In the genomic region with DNA sequence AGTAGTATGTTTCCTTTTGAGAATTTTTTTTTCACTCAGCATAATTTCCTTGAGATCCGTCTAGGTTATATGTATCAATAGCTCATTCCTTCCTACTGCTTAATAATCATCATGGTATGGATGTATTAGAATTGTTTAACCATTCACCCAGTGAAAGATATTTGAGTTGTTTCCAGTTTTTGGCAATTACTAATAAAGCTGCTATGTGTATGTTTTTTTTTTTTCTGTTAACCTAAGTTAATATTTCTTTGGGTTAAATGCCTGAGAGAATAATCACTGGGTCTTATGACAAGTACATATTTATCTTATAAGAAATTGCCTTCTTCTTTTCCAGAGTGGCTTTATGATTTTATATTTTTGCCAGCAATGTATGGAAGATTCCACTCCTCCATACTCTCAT, we compare ENCODE assay signal across 18 cellular contexts.
DNase-seq lines count a peak whose midpoint lies in the region; ATAC-seq, FAIRE-seq and TF ChIP-seq lines count a peak whose summit lies in the region.
"Had no signal": no experiment of that assay in that cellular context is flagged by ENCODE, and none has a peak within 500 bp of the region (broad histone marks: within the 10 kb centered on the region; RNA-seq: fewer than 3 reads in every experiment).

No MANE protein-coding gene starts in this region.

- no peaks in the 10 kb centered on the region for H3K4me1 Mint-ChIP-seq in activated T-helper 17 cell treated with anti-CD3 and anti-CD28 coated beads, Interleukin-2, amount 50 U/mL, for 72 hours

- H3K4me3 Mint-ChIP-seq in activated T-helper 17 cell treated with anti-CD3 and anti-CD28 coated beads, Interleukin-2, amount 50 U/mL, for 72 hours: no peak overlapping the region
- H3K4me3 Mint-ChIP-seq: CD4-positive, alpha-beta T cell had no signal

- H3K4me3 ChIP-seq in cardiac fibroblast (replicated peaks in 1 of 2; ENCODE audit: low read depth in 2 of 2, low read length in 2 of 2): no peak overlapping the region
- H3K4me3 ChIP-seq: SJCRH30 had no signal

- H3K9me3 Mint-ChIP-seq in activated T-helper 17 cell treated with anti-CD3 and anti-CD28 coated beads, Interleukin-2, amount 50 U/mL, for 72 hours: peaks cover 9% of the 10 kb centered on the region
- H3K9me3 Mint-ChIP-seq: CD4-positive, alpha-beta T cell had no signal

- H3K27me3 Mint-ChIP-seq in activated T-helper 17 cell treated with anti-CD3 and anti-CD28 coated beads, Interleukin-2, amount 50 U/mL, for 72 hours: peaks cover 3% of the 10 kb centered on the region
- H3K27me3 Mint-ChIP-seq: CD4-positive, alpha-beta T cell had no signal

- FAIRE-seq in RCC 7860 (lab: Jason Lieb, UNC): peak; percentile 30
- FAIRE-seq: H54, HepG2 had no signal

- DNase-seq in EH (ENCODE audit: low read depth) (peak; percentile 46), RCC 7860 (ENCODE audit: low spot score) (no peak), cardiac fibroblast (ENCODE audit: low read depth in 2 of 2) (peak; percentile 31 to 73), kidney tubule cell (ENCODE audit: low spot score) (peak; percentile 29), left lobe of liver (ENCODE audit: low spot score) (no peak)
- DNase-seq: CD4-positive, alpha-beta T cell; DMS79; GF-D8; NCI-H1105 treated with DMSO at 0.1 percent for 48 hours; NCI-H187 treated with DMSO at 0.1 percent for 48 hours; NCI-H2171; RPMI8226; SJCRH30 had no signal

- no peaks in the 10 kb centered on the region for H3K36me3 Mint-ChIP-seq in activated T-helper 17 cell treated with anti-CD3 and anti-CD28 coated beads, Interleukin-2, amount 50 U/mL, for 72 hours (ENCODE audit: low read depth)

- H3K27ac Mint-ChIP-seq in activated T-helper 17 cell treated with anti-CD3 and anti-CD28 coated beads, Interleukin-2, amount 50 U/mL, for 72 hours: no peak overlapping the region
- H3K27ac Mint-ChIP-seq: CD4-positive, alpha-beta T cell had no signal

- TF ChIP-seq CTCF in cardiac fibroblast (IDR thresholded peaks at IDR 0.05; ENCODE audit: low read depth, low read length): no peak

- ATAC-seq in left lobe of liver: no peak
- no peak for ATAC-seq in GM19455 (IDR thresholded peaks at IDR 0.05; ENCODE audit: unreplicated experiment)
- ATAC-seq in GM21737 (IDR thresholded peaks at IDR 0.05; ENCODE audit: unreplicated experiment): no peak
- no peak for ATAC-seq in activated T-helper 17 cell treated with anti-CD3 and anti-CD28 coated beads, Interleukin-2, amount 50 U/mL, for 72 hours (replicated peaks)
- ATAC-seq: HepG2 had no signal

Comparison
In these comparisons a context has a peak if more than half of its experiments do, and no peak if none do; other contexts are left out.
1. DNase-seq: peak in EH (single experiment), cardiac fibroblast (2 of 2) and kidney tubule cell (single experiment); none in RCC 7860 (single experiment) and left lobe of liver (single experiment).